ENCODE assay signal across 8 cellular contexts in the genomic region with DNA sequence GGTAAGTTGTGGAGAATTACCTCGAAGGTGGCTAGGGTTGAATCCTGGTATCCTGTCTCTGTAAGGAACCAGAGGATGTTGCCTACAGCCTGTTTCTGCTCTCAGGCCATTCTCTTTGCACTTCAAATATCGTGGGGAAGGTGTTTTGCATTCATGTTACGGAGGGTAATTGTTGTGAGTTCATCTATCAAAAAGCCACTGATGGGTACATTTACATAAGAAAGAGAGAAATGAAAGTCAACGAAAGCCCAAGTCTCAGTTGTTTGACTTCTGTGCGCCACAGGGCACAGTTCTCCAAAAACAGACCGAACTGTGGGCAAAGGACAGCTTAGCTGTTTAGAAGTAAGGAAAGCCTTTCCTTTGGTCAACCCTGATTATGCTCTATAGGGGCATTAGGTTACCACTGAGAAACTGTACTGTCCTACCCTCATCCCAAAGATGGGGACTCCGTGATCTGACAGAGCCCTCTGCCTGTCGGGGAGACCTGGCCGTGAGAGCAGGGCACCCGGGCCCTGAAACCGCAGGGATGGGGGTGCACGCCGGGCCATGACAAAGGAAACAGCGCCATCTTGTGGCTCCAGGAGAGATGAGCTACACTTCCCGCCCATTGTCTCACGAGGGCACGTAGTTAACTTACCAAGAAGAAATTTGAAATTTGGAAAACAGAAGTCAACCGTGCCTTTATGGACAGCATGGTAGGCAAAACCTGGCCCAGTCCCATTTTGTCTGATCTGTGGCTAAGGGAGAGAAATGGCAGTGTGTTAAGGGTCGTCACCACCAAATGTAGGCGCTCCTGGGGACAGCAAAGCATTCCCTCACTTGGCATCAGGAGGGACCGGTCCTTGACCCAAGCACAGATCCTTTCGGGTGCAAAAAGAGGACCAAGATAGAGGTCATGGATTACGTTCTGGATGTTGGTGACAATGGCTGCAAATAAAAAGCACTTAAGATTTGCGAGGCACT.
DNase-seq lines count a peak whose midpoint lies in the region; ATAC-seq and TF ChIP-seq lines count a peak whose summit lies in the region.

No MANE protein-coding gene starts in this region.

- no peak overlapping the region for H3K27ac ChIP-seq in CD4-positive, alpha-beta T cell (ENCODE audit: low read depth, low read length)
- H3K27ac ChIP-seq in subcutaneous abdominal adipose tissue (ENCODE audit: low read depth, low read length), result no peak overlapping the region

- peak overlapping the region in 1 of 5 donors; percentile 16 for H3K9ac ChIP-seq in subcutaneous abdominal adipose tissue (ENCODE audit: low read length in 5 of 5)

- H3K36me3 ChIP-seq in subcutaneous abdominal adipose tissue (ENCODE audit: control insufficient read depth in 5 of 5, insufficient read depth in 5 of 5, low read length in 5 of 5), result no peaks in the 10 kb centered on the region

- no peaks in the 10 kb centered on the region for H3K4me1 Mint-ChIP-seq in CD4-positive, alpha-beta T cell (ENCODE audit: low read depth)
- peaks cover 9% of the 10 kb centered on the region for H3K4me1 Mint-ChIP-seq in neural crest cell

- H3K9me3 ChIP-seq in CD4-positive, alpha-beta T cell (ENCODE audit: control insufficient read depth, low read length), result no peaks in the 10 kb centered on the region
- peaks cover 0 to 9% (median 5%) of the 10 kb centered on the region in 5 donors for H3K9me3 ChIP-seq in subcutaneous abdominal adipose tissue (ENCODE audit: control insufficient read depth in 5 of 5, low read length in 5 of 5)

- peak; percentile 67 for TF ChIP-seq CTCF in CD4-positive, alpha-beta T cell (IDR thresholded peaks at IDR 0.05)
- TF ChIP-seq CTCF in fibroblast of the aortic adventitia (IDR thresholded peaks at IDR 0.05; ENCODE audit: insufficient read depth, low read length) (peak; percentile 57), neural crest cell (conservative IDR thresholded peaks at IDR 0.05) (peak; percentile 97)

- H3K27me3 ChIP-seq in CD4-positive, alpha-beta T cell (ENCODE audit: control insufficient read depth, insufficient read depth, low read length), result peaks cover 10% of the 10 kb centered on the region
- no peaks in the 10 kb centered on the region for H3K27me3 ChIP-seq in subcutaneous abdominal adipose tissue (ENCODE audit: control insufficient read depth in 5 of 5, insufficient read depth in 4 of 5, low read length in 5 of 5)

- H3K36me3 Mint-ChIP-seq in CD4-positive, alpha-beta T cell (ENCODE audit: low read depth), result no peaks in the 10 kb centered on the region
- H3K36me3 Mint-ChIP-seq in neural crest cell (ENCODE audit: low read depth), result no peaks in the 10 kb centered on the region

- no peak overlapping the region for H3K4me3 Mint-ChIP-seq in CD4-positive, alpha-beta T cell
- H3K4me3 Mint-ChIP-seq in neural crest cell, result no peak overlapping the region

- no peak overlapping the region for H3K4me3 ChIP-seq in fibroblast of the aortic adventitia (ENCODE audit: low read depth, low read length)
- H3K4me3 ChIP-seq in subcutaneous abdominal adipose tissue (ENCODE audit: low read depth in 1 of 5, low read length in 5 of 5), result peak overlapping the region in 3 of 5 donors; percentile 16 to 27 (median 17)

- H3K9me3 Mint-ChIP-seq in CD4-positive, alpha-beta T cell, result no peaks in the 10 kb centered on the region
- H3K9me3 Mint-ChIP-seq in neural crest cell, result no peaks in the 10 kb centered on the region

- intact Hi-C loops in CD4-positive, alpha-beta T cell (cut with DNase I, micrococcal nuclease), result loop anchor here in 1 of 2 experiments (5.0 kb wide), 1 partner anchor 1694 kb away; no protein-coding TSS in a partner anchor

- no peak overlapping the region for H3K27ac Mint-ChIP-seq in CD4-positive, alpha-beta T cell
- no peak overlapping the region for H3K27ac Mint-ChIP-seq in neural crest cell (ENCODE audit: unreplicated experiment)

- ATAC-seq in CD4-positive, alpha-beta T cell (ENCODE audit: poor library complexity), result peak; percentile 66
- ATAC-seq in GM19372 (IDR thresholded peaks at IDR 0.05; ENCODE audit: low read depth, unreplicated experiment) (peak; percentile 86), HG03571 (IDR thresholded peaks at IDR 0.05; ENCODE audit: unreplicated experiment) (peak; percentile 69)

- DNase-seq in CD4-positive, alpha-beta T cell, result peak; percentile 33 to 49 (median 41)
- DNase-seq in OCI-M1 (lab: John Stamatoyannopoulos, UW) (peak; percentile 64), fibroblast of the aortic adventitia (ENCODE audit: low read depth) (peak; percentile 16), neural crest cell (ENCODE audit: low read depth, low spot score) (peak; percentile 74)
- peak; percentile 73 to 80 for DNase-seq in activated T-cell treated with anti-CD3 and anti-CD28 coated beads, Interleukin-2, amount 50 U/mL, for 48 hours

- peaks cover 21% of the 10 kb centered on the region for H3K27me3 Mint-ChIP-seq in CD4-positive, alpha-beta T cell
- peaks cover 9% of the 10 kb centered on the region for H3K27me3 Mint-ChIP-seq in neural crest cell (ENCODE audit: low read depth)

- CTCF ChIA-PET in CD4-positive, alpha-beta T cell (lab: Charles Lee), result interaction anchor here (0.7 to 1.2 kb wide), 6 partner anchors 9 to 378 kb away, joined by 3 to 9 read pairs (median 4); no protein-coding TSS in a partner anchor

- POLR2A ChIA-PET in CD4-positive, alpha-beta T cell (lab: Charles Lee), result no interaction called here

- H3K4me1 ChIP-seq in subcutaneous abdominal adipose tissue (ENCODE audit: control insufficient read depth in 5 of 5, insufficient read depth in 5 of 5, low read length in 5 of 5), result peaks cover 4 to 7% (median 7%) of the 10 kb centered on the region in 5 donors

Comparison
In these comparisons a context has a peak if more than half of its experiments do, and no peak if none do; other contexts are left out.
1. DNase-seq: peak in every context shown above with its lines; median percentile 76 in activated T-cell treated with anti-CD3 and anti-CD28 coated beads, Interleukin-2, amount 50 U/mL, for 48 hours; 74 in neural crest cell; 64 in OCI-M1; 41 in CD4-positive, alpha-beta T cell; 16 in fibroblast of the aortic adventitia.